Comparison of ENCODE assay signal across 1 cellular context in genomic region chr16:89315791-89316581, GRCh38.
A peak's percentile ranks its signal among the peaks of the same experiment; 100 is the strongest.
TF ChIP-seq lines count a peak whose summit lies in the region.

No MANE protein-coding gene starts in this region.

TF ChIP-seq in IMR-90, 13 proteins besides CTCF, POLR2A, EP300 and RAD21 (continued from another document):
- TF ChIP-seq, protein P1, sequence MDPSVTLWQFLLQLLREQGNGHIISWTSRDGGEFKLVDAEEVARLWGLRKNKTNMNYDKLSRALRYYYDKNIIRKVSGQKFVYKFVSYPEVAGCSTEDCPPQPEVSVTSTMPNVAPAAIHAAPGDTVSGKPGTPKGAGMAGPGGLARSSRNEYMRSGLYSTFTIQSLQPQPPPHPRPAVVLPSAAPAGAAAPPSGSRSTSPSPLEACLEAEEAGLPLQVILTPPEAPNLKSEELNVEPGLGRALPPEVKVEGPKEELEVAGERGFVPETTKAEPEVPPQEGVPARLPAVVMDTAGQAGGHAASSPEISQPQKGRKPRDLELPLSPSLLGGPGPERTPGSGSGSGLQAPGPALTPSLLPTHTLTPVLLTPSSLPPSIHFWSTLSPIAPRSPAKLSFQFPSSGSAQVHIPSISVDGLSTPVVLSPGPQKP (IDR thresholded peaks at IDR 0.05; ENCODE audit: borderline replicate concordance, low read depth, low read length): no peak
- TF ChIP-seq MAFK (IDR thresholded peaks at IDR 0.05; ENCODE audit: low read depth, low read length): peak; percentile 35
- no peak for TF ChIP-seq CHD1 (IDR thresholded peaks at IDR 0.05; ENCODE audit: low read depth, low read length)
